ENCODE assay signal across 15 cellular contexts in genomic region chr16:22672830-22673210, GRCh38.
DNase-seq lines count a peak whose midpoint lies in the region; ATAC-seq and TF ChIP-seq lines count a peak whose summit lies in the region.
"Had no signal": no experiment of that assay in that cellular context is flagged by ENCODE, and none has a peak within 500 bp of the region (broad histone marks: within the 10 kb centered on the region; RNA-seq: fewer than 3 reads in every experiment).

No MANE protein-coding gene starts in this region.

- no peaks in the 10 kb centered on the region for H3K36me3 ChIP-seq in left ventricle myocardium inferior
- H3K36me3 ChIP-seq: BE2C had no signal

- no peak overlapping the region for H2BK15ac ChIP-seq in H9 (ENCODE audit: low read depth, low read length)

- H3K79me1 ChIP-seq in H9 (ENCODE audit: insufficient read depth, low read depth, low read length, poor library complexity, severe bottlenecking) = no peaks in the 10 kb centered on the region

- H2BK120ac ChIP-seq in H9 (ENCODE audit: low read depth, low read length, poor library complexity, severe bottlenecking) = no peak overlapping the region

- no peak overlapping the region for H3K4me3 ChIP-seq in left ventricle myocardium inferior

- H3K4me1 ChIP-seq in left ventricle myocardium inferior (peaks cover 26% of the 10 kb centered on the region), H9 (ENCODE audit: insufficient read depth, low read length) (peaks cover 2% of the 10 kb centered on the region; the same call in 1 of the 2 replicates)
- H3K4me1 ChIP-seq: BE2C had no signal

- H2AK5ac ChIP-seq in H9 (ENCODE audit: insufficient read length, low read length) = no peak overlapping the region

- no peak overlapping the region for H3K4me3 Mint-ChIP-seq in H9
- H3K4me3 Mint-ChIP-seq in osteocyte (ENCODE audit: unreplicated experiment) = no peak overlapping the region
- H3K4me3 Mint-ChIP-seq in Calu3 (ENCODE audit: low read depth, unreplicated experiment) = no peak overlapping the region
- H3K4me3 Mint-ChIP-seq: CD4-positive, alpha-beta memory T cell had no signal

- no peak overlapping the region for H3K23ac ChIP-seq in H9 (ENCODE audit: insufficient read length, low read depth, low read length)

- ATAC-seq in Right ventricle myocardium superior (ENCODE audit: poor library complexity) = peak; percentile 42

- no peaks in the 10 kb centered on the region for H4K20me1 ChIP-seq in H9 (ENCODE audit: control insufficient read depth, insufficient read depth, insufficient read length)

- H3K4me1 Mint-ChIP-seq in H9 = peaks cover 0 to 2% of the 10 kb centered on the region in 2 experiments; a peak in 1 of 4 replicates
- H3K4me1 Mint-ChIP-seq in osteocyte (ENCODE audit: unreplicated experiment) = no peaks in the 10 kb centered on the region
- H3K4me1 Mint-ChIP-seq in Calu3 (ENCODE audit: low read depth, unreplicated experiment) = no peaks in the 10 kb centered on the region
- H3K4me1 Mint-ChIP-seq: CD4-positive, alpha-beta memory T cell had no signal

- CTCF ChIA-PET in Calu3 (lab: Charles Lee) = no interaction called here

- no peak overlapping the region for H2BK12ac ChIP-seq in H9 (ENCODE audit: insufficient read length, low read depth, low read length)

- no peaks in the 10 kb centered on the region for H3K36me3 Mint-ChIP-seq in H9 (ENCODE audit: insufficient read depth in 1 of 3, low read depth in 3 of 3)
- no peaks in the 10 kb centered on the region for H3K36me3 Mint-ChIP-seq in osteocyte (ENCODE audit: unreplicated experiment)
- H3K36me3 Mint-ChIP-seq in Calu3 (ENCODE audit: insufficient read depth, unreplicated experiment) = no peaks in the 10 kb centered on the region
- H3K36me3 Mint-ChIP-seq: CD4-positive, alpha-beta memory T cell had no signal

- H2BK5ac ChIP-seq in H9 (ENCODE audit: insufficient read length, low read length) = no peak overlapping the region

- H3K9ac ChIP-seq in H9 (ENCODE audit: extremely low read depth, insufficient read length, low read length) = no peak overlapping the region

- no peak overlapping the region for H3K56ac ChIP-seq in H9 (ENCODE audit: insufficient read length, low read depth, low read length)

- no peak overlapping the region for H2BK20ac ChIP-seq in H9 (ENCODE audit: low read depth, low read length, poor library complexity, severe bottlenecking)

- intact Hi-C loops in Right ventricle myocardium superior (cut with DNase I) (loop anchor here (10.0 kb wide), 1 partner anchor 1518 kb away; the partner anchor contains the start of genes DNAH3 and LDAF1), left ventricle myocardium inferior (cut with micrococcal nuclease) (no loop called here), Calu3 (cut with micrococcal nuclease; ENCODE audit: unreplicated experiment) (no loop called here)

- no peak overlapping the region for H3K18ac ChIP-seq in H9 (ENCODE audit: insufficient read length, low read depth, low read length)

- DNase-seq in Right ventricle myocardium superior = no peak
- DNase-seq in left ventricle myocardium inferior = no peak
- peak; percentile 20 for DNase-seq in H9
- DNase-seq in osteocyte (ENCODE audit: extremely low spot score, unreplicated experiment) = peak; percentile 79
- DNase-seq in ureter (ENCODE audit: low spot score) = peak; percentile 29
- DNase-seq in epidermal melanocyte (ENCODE audit: insufficient read length, low spot score) = no peak
- DNase-seq in Calu3 = no peak
- DNase-seq: BE2C; CD4-positive, alpha-beta memory T cell; DMS153; DMS79 treated with DMSO at 0.1 percent for 48 hours; EL; GOT3 had no signal

- no peak overlapping the region for H3T11ph ChIP-seq in H9 (ENCODE audit: low read length)

- H2AFZ ChIP-seq in H9 (ENCODE audit: low read length) = no peak overlapping the region

- H4K91ac ChIP-seq in H9 (ENCODE audit: insufficient read length, low read depth, low read length) = no peak overlapping the region

- H3K9me3 Mint-ChIP-seq in H9 (no peaks in the 10 kb centered on the region), osteocyte (ENCODE audit: unreplicated experiment) (no peaks in the 10 kb centered on the region), Calu3 (ENCODE audit: low read depth, unreplicated experiment) (no peaks in the 10 kb centered on the region)
- H3K9me3 Mint-ChIP-seq: CD4-positive, alpha-beta memory T cell had no signal

- no TSS peak for BruUV-seq in Calu3 (replicated peaks; lab: Mats Ljungman, UMichigan)

- no CpG with 5 or more reads among the region's 3 CpGs for WGBS in H9 (ENCODE audit: extremely low coverage, insufficient read length, low lambda C conversion rate)

- no peak for TF ChIP-seq CTCF in left ventricle myocardium inferior (IDR thresholded peaks at IDR 0.05; ENCODE audit: borderline replicate concordance)
- no peak for TF ChIP-seq CTCF in H9 (conservative IDR thresholded peaks at IDR 0.05)
- no peak for TF ChIP-seq CTCF in osteocyte (IDR thresholded peaks at IDR 0.05)
- TF ChIP-seq CTCF in Calu3 (IDR thresholded peaks at IDR 0.05; ENCODE audit: unreplicated experiment) = no peak

- H3K27ac Mint-ChIP-seq in H9 (no peak overlapping the region), osteocyte (ENCODE audit: unreplicated experiment) (no peak overlapping the region), Calu3 (ENCODE audit: unreplicated experiment) (no peak overlapping the region)
- H3K27ac Mint-ChIP-seq: CD4-positive, alpha-beta memory T cell had no signal

- peaks cover 2% of the 10 kb centered on the region for H3K23me2 ChIP-seq in H9 (ENCODE audit: insufficient read length, low read depth, low read length, poor library complexity, severe bottlenecking)

- H4K8ac ChIP-seq in H9 (replicated peaks; ENCODE audit: insufficient read length, low read depth, low read length) = no peak overlapping the region

- H3K14ac ChIP-seq in H9 (ENCODE audit: insufficient read depth, low read length) = no peak overlapping the region

- no peak overlapping the region for H3K27ac ChIP-seq in left ventricle myocardium inferior (replicated peaks)
- no peak overlapping the region for H3K27ac ChIP-seq in H9 (ENCODE audit: insufficient read length, low read depth, low read length)
- H3K27ac ChIP-seq: C4-2B, HL-60 had no signal

- no peaks in the 10 kb centered on the region for H3K79me2 ChIP-seq in H9 (ENCODE audit: insufficient read depth, low read length)

- H3K9me3 ChIP-seq in left ventricle myocardium inferior (replicated peaks) = no peaks in the 10 kb centered on the region
- H3K9me3 ChIP-seq in H9 (ENCODE audit: control insufficient read depth, low read depth, low read length) = no peaks in the 10 kb centered on the region
- H3K9me3 ChIP-seq: BE2C had no signal

- H3K27me3 ChIP-seq in left ventricle myocardium inferior (ENCODE audit: low read depth) = peaks cover 33% of the 10 kb centered on the region
- no peaks in the 10 kb centered on the region for H3K27me3 ChIP-seq in H9 (ENCODE audit: insufficient read depth, low read length)
- H3K27me3 ChIP-seq: BE2C had no signal

- H3K4me2 ChIP-seq in H9 (ENCODE audit: insufficient read depth, insufficient read length, low read length) = no peak overlapping the region

- H3K27me3 Mint-ChIP-seq in H9 (ENCODE audit: low read depth) = no peaks in the 10 kb centered on the region
- no peaks in the 10 kb centered on the region for H3K27me3 Mint-ChIP-seq in osteocyte (ENCODE audit: unreplicated experiment)
- H3K27me3 Mint-ChIP-seq in Calu3 (ENCODE audit: unreplicated experiment) = no peaks in the 10 kb centered on the region

- H4K5ac ChIP-seq in H9 (ENCODE audit: insufficient read length, low read depth, low read length) = no peak overlapping the region

- H3K4ac ChIP-seq in H9 (ENCODE audit: low read depth, low read length) = no peak overlapping the region

Comparison
In these comparisons a context has a peak if more than half of its experiments do, and no peak if none do; other contexts are left out.
1. DNase-seq: peak in H9 (single experiment), osteocyte (single experiment) and ureter (single experiment); none in Right ventricle myocardium superior (single experiment), left ventricle myocardium inferior (single experiment), epidermal melanocyte (single experiment) and Calu3 (single experiment).